In the genomic region with DNA sequence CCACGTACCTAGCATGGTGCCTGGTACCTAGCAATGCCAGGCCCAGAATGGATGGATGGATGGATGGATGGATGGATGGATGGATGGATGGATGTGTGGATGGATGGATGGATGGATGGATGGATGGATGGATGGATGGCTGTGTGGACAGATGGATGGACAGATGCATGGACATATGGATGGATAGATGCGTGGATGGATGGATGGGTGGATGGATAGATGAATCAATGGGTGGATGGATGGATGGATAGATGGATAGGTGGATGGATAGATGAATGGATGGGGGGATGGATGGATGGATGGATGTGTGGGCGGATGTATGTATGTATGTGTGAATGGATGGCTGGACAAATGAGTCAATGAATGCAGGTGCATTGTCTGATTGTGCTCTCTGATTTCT, we compare ENCODE assay signal across 1 cellular context.
TF ChIP-seq lines count a peak whose summit lies in the region.

No MANE protein-coding gene starts in this region.

TF ChIP-seq in HepG2, 621 proteins besides CTCF, POLR2A, EP300 and RAD21 (continued from another document):
- TF ChIP-seq, protein P1, sequence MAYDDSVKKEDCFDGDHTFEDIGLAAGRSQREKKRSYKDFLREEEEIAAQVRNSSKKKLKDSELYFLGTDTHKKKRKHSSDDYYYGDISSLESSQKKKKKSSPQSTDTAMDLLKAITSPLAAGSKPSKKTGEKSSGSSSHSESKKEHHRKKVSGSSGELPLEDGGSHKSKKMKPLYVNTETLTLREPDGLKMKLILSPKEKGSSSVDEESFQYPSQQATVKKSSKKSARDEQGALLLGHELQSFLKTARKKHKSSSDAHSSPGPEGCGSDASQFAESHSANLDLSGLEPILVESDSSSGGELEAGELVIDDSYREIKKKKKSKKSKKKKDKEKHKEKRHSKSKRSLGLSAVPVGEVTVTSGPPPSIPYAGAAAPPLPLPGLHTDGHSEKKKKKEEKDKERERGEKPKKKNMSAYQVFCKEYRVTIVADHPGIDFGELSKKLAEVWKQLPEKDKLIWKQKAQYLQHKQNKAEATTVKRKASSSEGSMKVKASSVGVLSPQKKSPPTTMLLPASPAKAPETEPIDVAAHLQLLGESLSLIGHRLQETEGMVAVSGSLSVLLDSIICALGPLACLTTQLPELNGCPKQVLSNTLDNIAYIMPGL (CRISPR knock-in tag; IDR thresholded peaks at IDR 0.05; ENCODE audit: borderline replicate concordance in 1 of 2, low read depth in 1 of 2): no peak
- TF ChIP-seq TCF7 (IDR thresholded peaks at IDR 0.05; ENCODE audit: low read depth) (no peak), HDAC6 (IDR thresholded peaks at IDR 0.05; ENCODE audit: low read depth, low read length) (no peak), ZNF343 (CRISPR knock-in tag; IDR thresholded peaks at IDR 0.05) (no peak), MEIS1 (CRISPR knock-in tag; IDR thresholded peaks at IDR 0.05; ENCODE audit: borderline replicate concordance) (no peak), KDM4B (CRISPR knock-in tag; IDR thresholded peaks at IDR 0.05) (no peak), ZNF431 (CRISPR knock-in tag; IDR thresholded peaks at IDR 0.05; ENCODE audit: borderline replicate concordance, low read depth) (no peak), ZNF251 (CRISPR knock-in tag; IDR thresholded peaks at IDR 0.05) (no peak), ZNF652 (CRISPR knock-in tag; IDR thresholded peaks at IDR 0.05; ENCODE audit: borderline replicate concordance, low read depth) (no peak), STAG1 (CRISPR knock-in tag; IDR thresholded peaks at IDR 0.05) (no peak)
TF ChIP-seq in HepG2: peak in this region for 7.
